Comparison of ENCODE assay signal across 1 cellular context in genomic region chr2:144937899-144938298, GRCh38.
TF ChIP-seq lines count a peak whose summit lies in the region.

No MANE protein-coding gene starts in this region.

TF ChIP-seq in endothelial cell of umbilical vein, 7 proteins besides CTCF, POLR2A, EP300 and RAD21 (continued from another document):
- TF ChIP-seq FOS (IDR thresholded peaks at IDR 0.05; ENCODE audit: borderline replicate concordance, insufficient read depth, low read length) (no peak), MAX (IDR thresholded peaks at IDR 0.05; ENCODE audit: insufficient read depth, insufficient read length) (no peak)
TF ChIP-seq in endothelial cell of umbilical vein: peak in this region for 0.
